Comparison of ENCODE assay signal across 32 cellular contexts in genomic region chr4:3467601-3468031, GRCh38. TPM values are rescaled to one million over a fixed set of nuclear protein-coding genes. Genes with fewer than 3 reads are reported as not detected.
"Had no signal": no experiment of that assay in that cellular context is flagged by ENCODE, and none has a peak within 500 bp of the region (broad histone marks: within the 10 kb centered on the region; RNA-seq: fewer than 3 reads in every experiment).

No MANE protein-coding gene starts in this region.

- H3K4me1 Mint-ChIP-seq: activated CD4-positive, alpha-beta T cell treated with anti-CD3 and anti-CD28 coated beads, Interleukin-2, amount 10 ng/mL, durations not matched to agents 24 days and 14 days; activated CD8-positive, alpha-beta memory T cell treated with anti-CD3 and anti-CD28 coated beads, Interleukin-2, amount 10 ng/mL, durations not matched to agents 7 days and 5 days; activated naive CD4-positive, alpha-beta T cell treated with anti-CD3 and anti-CD28 coated beads, Interleukin-2, amount 50 U/mL, for 24 hours; natural killer cell; T-cell had no signal

- H3K36me3 ChIP-seq: lower lobe of right lung, neutrophil, pancreas, right lobe of liver, stomach, suprapubic skin, transverse colon had no signal

- H3K4me3 Mint-ChIP-seq: activated CD4-positive, alpha-beta T cell treated with anti-CD3 and anti-CD28 coated beads, Interleukin-2, amount 10 ng/mL, durations not matched to agents 24 days and 14 days; activated CD8-positive, alpha-beta memory T cell treated with anti-CD3 and anti-CD28 coated beads, Interleukin-2, amount 10 ng/mL, durations not matched to agents 7 days and 5 days; activated CD8-positive, alpha-beta T cell treated with anti-CD3 and anti-CD28 coated beads for 36 hours; activated naive CD4-positive, alpha-beta T cell treated with anti-CD3 and anti-CD28 coated beads, Interleukin-2, amount 50 U/mL, for 24 hours; effector memory CD8-positive, alpha-beta T cell; natural killer cell; stimulated activated memory B cell treated with anti-CD40 and anti-IgM and Interleukin-4, amounts not matched to agents 10 μg/mL and 1 μg/mL and 100 μg/mL, for 72 hours; T-cell; T-helper 2 cell treated with Interferon-gamma antibody and Interleukin-4, amounts not matched to agents 5 μg/mL and 100 μg/mL, for 36 hours had no signal

- H3K27ac ChIP-seq: body of pancreas, lower lobe of right lung, neutrophil, pancreas, right lobe of liver, stomach, suprapubic skin, transverse colon, VCaP had no signal

- H3K27me3 ChIP-seq: body of pancreas, pancreas, right lobe of liver had no signal

- ATAC-seq: activated CD4-positive, CD25-positive, alpha-beta regulatory T cell treated with anti-CD3 and anti-CD28 coated beads, Interleukin-2, amount 50 U/mL, for 24 hours; activated CD8-positive, alpha-beta memory T cell treated with anti-CD3 and anti-CD28 coated beads, Interleukin-2, amount 10 ng/mL, durations not matched to agents 7 days and 5 days; activated CD8-positive, alpha-beta T cell treated with anti-CD3 and anti-CD28 coated beads for 36 hours; body of pancreas; effector memory CD8-positive, alpha-beta T cell; esophagus mucosa; left colon; lower lobe of right lung; natural killer cell; pancreas; right lobe of liver; stimulated activated memory B cell treated with anti-CD40 and anti-IgM and Interleukin-4, amounts not matched to agents 10 μg/mL and 1 μg/mL and 100 μg/mL, for 72 hours; T-cell had no signal

- H3K36me3 Mint-ChIP-seq: activated CD8-positive, alpha-beta memory T cell treated with anti-CD3 and anti-CD28 coated beads, Interleukin-2, amount 10 ng/mL, durations not matched to agents 7 days and 5 days; activated naive CD4-positive, alpha-beta T cell treated with anti-CD3 and anti-CD28 coated beads, Interleukin-2, amount 50 U/mL, for 24 hours; natural killer cell; stimulated activated memory B cell treated with anti-CD40 and anti-IgM and Interleukin-4, amounts not matched to agents 10 μg/mL and 1 μg/mL and 100 μg/mL, for 72 hours; T-cell had no signal

- H3K9me3 ChIP-seq: body of pancreas, lower lobe of right lung, neutrophil, pancreas, right lobe of liver, stomach, suprapubic skin, transverse colon had no signal

- H3K27ac Mint-ChIP-seq: activated CD4-positive, alpha-beta T cell treated with anti-CD3 and anti-CD28 coated beads, Interleukin-2, amount 10 ng/mL, durations not matched to agents 24 days and 14 days; activated CD8-positive, alpha-beta memory T cell treated with anti-CD3 and anti-CD28 coated beads, Interleukin-2, amount 10 ng/mL, durations not matched to agents 7 days and 5 days; activated CD8-positive, alpha-beta T cell treated with anti-CD3 and anti-CD28 coated beads for 36 hours; activated naive CD4-positive, alpha-beta T cell treated with anti-CD3 and anti-CD28 coated beads, Interleukin-2, amount 50 U/mL, for 24 hours; effector memory CD8-positive, alpha-beta T cell; natural killer cell; stimulated activated memory B cell treated with anti-CD40 and anti-IgM and Interleukin-4, amounts not matched to agents 10 μg/mL and 1 μg/mL and 100 μg/mL, for 72 hours; T-cell; T-helper 2 cell treated with Interferon-gamma antibody and Interleukin-4, amounts not matched to agents 5 μg/mL and 100 μg/mL, for 36 hours had no signal

- FAIRE-seq: endothelial cell of umbilical vein, islet of Langerhans, pancreas, small intestine had no signal

- H3K4me3 ChIP-seq: body of pancreas, lower lobe of right lung, pancreas, right lobe of liver, stomach, suprapubic skin, transverse colon had no signal

- DNase-seq: activated CD4-positive, alpha-beta T cell treated with anti-CD3 and anti-CD28 coated beads, Interleukin-2, amount 10 ng/mL, durations not matched to agents 24 days and 14 days; activated CD8-positive, alpha-beta memory T cell treated with anti-CD3 and anti-CD28 coated beads, Interleukin-2, amount 10 ng/mL, durations not matched to agents 7 days and 5 days; activated CD8-positive, alpha-beta T cell treated with anti-CD3 and anti-CD28 coated beads for 36 hours; activated gamma-delta T cell treated with Interleukin-2 at 50 U/mL for 16 hours; activated T-cell treated with anti-CD3 and anti-CD28 coated beads for 4 hours; anterior cingulate cortex; body of pancreas; caudate nucleus; effector memory CD8-positive, alpha-beta T cell; foreskin melanocyte; left colon; natural killer cell; small intestine; stimulated activated CD4-positive, alpha-beta T cell treated with anti-CD3 and anti-CD28 coated beads, Interleukin-15, amount 100 ng/mL, for 24 hours; stomach; T-cell; transverse colon had no signal

- H3K9me3 Mint-ChIP-seq: activated CD4-positive, alpha-beta T cell treated with anti-CD3 and anti-CD28 coated beads, Interleukin-2, amount 10 ng/mL, durations not matched to agents 24 days and 14 days; activated CD8-positive, alpha-beta T cell treated with anti-CD3 and anti-CD28 coated beads for 36 hours; activated naive CD4-positive, alpha-beta T cell treated with anti-CD3 and anti-CD28 coated beads, Interleukin-2, amount 50 U/mL, for 24 hours; effector memory CD8-positive, alpha-beta T cell; natural killer cell; stimulated activated memory B cell treated with anti-CD40 and anti-IgM and Interleukin-4, amounts not matched to agents 10 μg/mL and 1 μg/mL and 100 μg/mL, for 72 hours; T-cell; T-helper 2 cell treated with Interferon-gamma antibody and Interleukin-4, amounts not matched to agents 5 μg/mL and 100 μg/mL, for 36 hours had no signal

RNA-seq across cellular contexts. Expression of gene DOK7, which starts 4.5 kb away (rescaled TPM):
- total RNA-seq: activated CD4-positive, alpha-beta T cell treated with anti-CD3 and anti-CD28 coated beads, Interleukin-2, amount 10 ng/mL, durations not matched to agents 24 days and 14 days; activated CD8-positive, alpha-beta memory T cell treated with anti-CD3 and anti-CD28 coated beads, Interleukin-2, amount 10 ng/mL, durations not matched to agents 7 days and 5 days; activated CD8-positive, alpha-beta T cell treated with anti-CD3 and anti-CD28 coated beads for 36 hours; dermis microvascular lymphatic vessel endothelial cell; endothelial cell of umbilical vein had no signal
- polyA plus RNA-seq: endothelial cell of umbilical vein had no signal

RNA-seq across cellular contexts. Expression of gene HGFAC, which starts 25.8 kb away (rescaled TPM):
- total RNA-seq: activated CD4-positive, alpha-beta T cell treated with anti-CD3 and anti-CD28 coated beads, Interleukin-2, amount 10 ng/mL, durations not matched to agents 24 days and 14 days; activated CD8-positive, alpha-beta memory T cell treated with anti-CD3 and anti-CD28 coated beads, Interleukin-2, amount 10 ng/mL, durations not matched to agents 7 days and 5 days; activated CD8-positive, alpha-beta T cell treated with anti-CD3 and anti-CD28 coated beads for 36 hours; esophagus mucosa; left colon; pulmonary artery endothelial cell; stomach; suprapubic skin; transverse colon had no signal
